8 cellular contexts compared by ENCODE assay signal in genomic region chr1:84506002-84506728, GRCh38. TPM values are rescaled to one million over a fixed set of nuclear protein-coding genes. Genes with fewer than 3 reads are reported as not detected.
A peak's percentile ranks its signal among the peaks of the same experiment; 100 is the strongest.
DNase-seq lines count a peak whose midpoint lies in the region; ATAC-seq, FAIRE-seq and TF ChIP-seq lines count a peak whose summit lies in the region.

Gene GNG5, minus strand, starts transcription at chr1:84506581. Its CDS starts 490 bp downstream, at chr1:84506091.
A gene with protein sequence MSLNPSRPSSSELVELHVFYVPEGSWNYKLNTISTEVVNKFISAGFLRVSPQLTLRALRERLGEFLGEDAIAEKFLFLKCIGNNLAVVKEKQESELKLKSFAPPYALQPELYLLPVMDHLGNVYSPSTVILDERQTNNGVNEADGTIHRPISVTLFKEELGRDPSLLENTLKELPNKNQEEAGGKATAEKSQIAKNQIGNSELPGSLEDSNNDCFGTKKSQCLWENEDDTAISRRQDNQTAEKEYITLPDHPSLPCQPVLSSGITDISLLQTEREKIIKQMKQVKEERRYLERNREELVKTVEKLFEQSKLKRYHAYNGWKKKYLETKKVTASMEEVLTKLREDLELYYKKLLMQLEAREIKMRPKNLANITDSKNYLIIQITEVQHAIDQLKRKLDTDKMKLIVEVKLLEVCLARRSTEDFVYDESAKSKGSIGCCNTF (plus strand): TSS chr1:84506386. CDS start chr1:84516360, 9,974 bp downstream.

- TF ChIP-seq CTCF in HepG2 (CRISPR knock-in tag; IDR thresholded peaks at IDR 0.05) = no peak

- peaks cover 62% of the 10 kb centered on the region for H3K36me3 Mint-ChIP-seq in dendritic cell treated with granulocyte-macrophage colony-stimulating factor and Interleukin-4, amounts not matched to agents 40 ng/mL and 50 ng/mL, for 4 days (ENCODE audit: low read depth)

- peaks cover 2 to 6% of the 10 kb centered on the region in 2 experiments; a peak in 3 of 5 replicates for H3K36me3 ChIP-seq in HepG2 (replicated peaks in 1 of 2; ENCODE audit: control insufficient read depth in 1 of 2, insufficient read depth in 2 of 2, low read length in 2 of 2)

- H3K4me2 ChIP-seq in HepG2 (ENCODE audit: low read depth, low read length) = peak within 1 kb of the TSS; percentile 96

- no peaks in the 10 kb centered on the region for H3K27me3 Mint-ChIP-seq in dendritic cell treated with granulocyte-macrophage colony-stimulating factor and Interleukin-4, amounts not matched to agents 40 ng/mL and 50 ng/mL, for 4 days

- DNase-seq in C1 segment of cervical spinal cord (lab: John Stamatoyannopoulos, UW) (peak; percentile 71 to 95 (median 90)), NCI-H526 treated with DMSO at 0.1 percent for 48 hours (lab: John Stamatoyannopoulos, UW) (peak; percentile 92), HepG2 (ENCODE audit: low spot score) (peak; percentile 90)
- DNase-seq in activated CD4-positive, alpha-beta T cell treated with anti-CD3 and anti-CD28 coated beads, Interleukin-2, amount 50 U/mL, for 1 hour = peak; percentile 97
- DNase-seq in stimulated activated CD4-positive, alpha-beta T cell treated with anti-CD3 and anti-CD28 coated beads, Interleukin-2, amount 100 ng/mL, for 48 hours = peak; percentile 95

- CTCF ChIA-PET in HepG2 (lab: Yijun Ruan, JAX; ENCODE audit: low intra/inter-chr PET ratio, low total read pairs) = no interaction called here

- H3K4me1 ChIP-seq in HepG2 (ENCODE audit: insufficient read depth, low read length) = peaks cover 53% of the 10 kb centered on the region

- peaks cover 37% of the 10 kb centered on the region for H3K4me1 Mint-ChIP-seq in dendritic cell treated with granulocyte-macrophage colony-stimulating factor and Interleukin-4, amounts not matched to agents 40 ng/mL and 50 ng/mL, for 4 days (ENCODE audit: low read depth)

- peak within 1 kb of the TSS; percentile 34 for H2AFZ ChIP-seq in HepG2 (ENCODE audit: low read length)

- H3K27ac ChIP-seq in HepG2 (ENCODE audit: extremely low read length, insufficient read depth, low read length) = peak within 1 kb of the TSS; percentile 99

- POLR2A ChIA-PET in HepG2 (lab: Yijun Ruan, JAX) = interaction anchor here (1.0 to 4.9 kb wide), 15 partner anchors 9 to 1065 kb away, joined by 3 to 90 read pairs (median 4); partner anchors contain the start of genes CTBS and RPF1

- intact Hi-C loops in dendritic cell treated with granulocyte-macrophage colony-stimulating factor and Interleukin-4, amounts not matched to agents 40 ng/mL and 50 ng/mL, for 4 days (cut with micrococcal nuclease) = loop anchor here (1.0 to 5.0 kb wide), 4 partner anchors 68 to 204 kb away; partner anchors contain the start of genes CTBS, SAMD13 and SSX2IP
- intact Hi-C loops in HepG2 (cut with micrococcal nuclease; ENCODE audit: unreplicated experiment) = loop anchor here (2.0 to 5.0 kb wide), 2 partner anchors 36 to 69 kb away; partner anchors contain the start of gene CTBS

- no peaks in the 10 kb centered on the region for H3K9me3 ChIP-seq in HepG2 (ENCODE audit: low read length)

- peak; percentile 33; the same call in 1 of the 2 replicates for TF ChIP-seq RAD21 in HepG2 (CRISPR knock-in tag; IDR thresholded peaks at IDR 0.05)

- H3K79me2 ChIP-seq in HepG2 (ENCODE audit: insufficient read depth, low read length) = peaks cover 48% of the 10 kb centered on the region

- peaks cover 21% of the 10 kb centered on the region for H3K9me3 Mint-ChIP-seq in dendritic cell treated with granulocyte-macrophage colony-stimulating factor and Interleukin-4, amounts not matched to agents 40 ng/mL and 50 ng/mL, for 4 days

- H3K27me3 ChIP-seq in HepG2 (ENCODE audit: control insufficient read depth in 1 of 2, insufficient read depth in 2 of 2, low read length in 2 of 2) = no peaks in the 10 kb centered on the region

- H3K4me3 Mint-ChIP-seq in dendritic cell treated with granulocyte-macrophage colony-stimulating factor and Interleukin-4, amounts not matched to agents 40 ng/mL and 50 ng/mL, for 4 days = peak within 1 kb of the TSS; percentile 91

- ATAC-seq in GM19351 (IDR thresholded peaks at IDR 0.05; ENCODE audit: unreplicated experiment) = peak; percentile 76
- peak; percentile 76 for ATAC-seq in HG03520 (IDR thresholded peaks at IDR 0.05; ENCODE audit: unreplicated experiment)
- peak; percentile 90 for ATAC-seq in HepG2

- peak within 1 kb of the TSS; percentile 99 for H3K9ac ChIP-seq in HepG2 (ENCODE audit: insufficient read depth, low read depth, low read length)

- peak within 1 kb of the TSS; percentile 98 for H3K27ac Mint-ChIP-seq in dendritic cell treated with granulocyte-macrophage colony-stimulating factor and Interleukin-4, amounts not matched to agents 40 ng/mL and 50 ng/mL, for 4 days

- in situ Hi-C loops in HepG2 (cut with HindIII; ENCODE audit: extremely low pct_ligation_motif_present, low pct_unique_long_range_greater_than_20kb) = loop anchor here (5.0 kb wide), 1 partner anchor 66 kb away; the partner anchor contains the start of gene CTBS

- no peak for FAIRE-seq in HepG2 (lab: Jason Lieb, UNC)

- no TSS peak for BruUV-seq in HepG2 (replicated peaks; lab: Mats Ljungman, UMichigan)

- peaks cover 37% of the 10 kb centered on the region for H4K20me1 ChIP-seq in HepG2 (ENCODE audit: insufficient read depth, low read length)

- TF ChIP-seq POLR2A in HepG2 (IDR thresholded peaks at IDR 0.05; ENCODE audit: insufficient read depth in 1 of 2, low read depth in 2 of 2, low read length in 2 of 2) = peak; percentile 65 to 90

- 0% methylated on average over 24 of the region's 60 CpGs for WGBS in HepG2 (ENCODE audit: low lambda C conversion rate)

- peak in 1 of 2 experiments; percentile 15; a peak in 1 of 4 replicates for TF ChIP-seq EP300 in HepG2 (IDR thresholded peaks at IDR 0.05; ENCODE audit: low read depth in 2 of 2, low read length in 2 of 2)
- TF ChIP-seq EP300 in HepG2 (CRISPR knock-in tag; IDR thresholded peaks at IDR 0.05; ENCODE audit: borderline replicate concordance) = no peak

- peak within 1 kb of the TSS; percentile 92 to 97 (median 97) for H3K4me3 ChIP-seq in HepG2 (replicated peaks in 1 of 3; ENCODE audit: insufficient read depth in 1 of 3, low read depth in 2 of 3, low read length in 3 of 3)

RNA-seq across cellular contexts. Expression of gene GNG5, which starts in this region (rescaled TPM):
- total RNA-seq in HepG2 (2016; rRNA removed; fragmentation: Illumina TruSeq; extraction: Trizol) = 137 and 176 TPM in 2 replicates
- 111 and 162 TPM in 2 replicates for total RNA-seq in HepG2 (2016; cell fraction: cytosol; rRNA removed; fragmentation: Illumina TruSeq; extraction: Trizol; ENCODE audit: low read depth)
- total RNA-seq in HepG2 (2016; cell fraction: insoluble cytoplasmic fraction; rRNA removed; fragmentation: Illumina TruSeq; extraction: Trizol) = 135 and 157 TPM in 2 replicates
- total RNA-seq in HepG2 (2016; cell fraction: membrane; rRNA removed; fragmentation: Illumina TruSeq; extraction: Trizol) = 165 and 190 TPM in 2 replicates
- total RNA-seq in HepG2 (2016; cell fraction: nucleus; rRNA removed; fragmentation: Illumina TruSeq; extraction: Trizol) = 98.7 and 103 TPM in 2 replicates
- polyA plus RNA-seq in HepG2 (2011; rRNA removed) = 84.5 and 103 TPM in 2 replicates
- 72.2 and 82.3 TPM in 2 replicates for polyA plus RNA-seq in HepG2 (2011; cell fraction: cytosol; rRNA removed)
- polyA plus RNA-seq in HepG2 (2011; cell fraction: nucleus; rRNA removed) = 31.6 and 37.4 TPM in 2 replicates
- 267 and 273 TPM in 2 replicates for polyA plus RNA-seq in HepG2 (2012)
- 391 and 599 TPM in 2 replicates for polyA plus RNA-seq in HepG2 (2016; cell fraction: cytosol; fragmentation: Illumina TruSeq; extraction: Trizol; ENCODE audit: low read depth)
- polyA plus RNA-seq in HepG2 (2016; cell fraction: insoluble cytoplasmic fraction; fragmentation: Illumina TruSeq; extraction: Trizol; ENCODE audit: low read depth) = 441 and 499 TPM in 2 replicates
- polyA plus RNA-seq in HepG2 (2016; cell fraction: membrane; fragmentation: Illumina TruSeq; extraction: Trizol; ENCODE audit: low read depth) = 465 and 566 TPM in 2 replicates
- polyA plus RNA-seq in HepG2 (2016; cell fraction: nucleus; fragmentation: Illumina TruSeq; extraction: Trizol; ENCODE audit: insufficient read depth, low read depth) = 331 and 334 TPM in 2 replicates
- 19.2 and 23.2 TPM in 2 replicates for polyA minus RNA-seq in HepG2 (2011; rRNA and poly(A)+ RNA removed; ENCODE audit: low replicate concordance)
- polyA minus RNA-seq in HepG2 (2011; cell fraction: cytosol; rRNA and poly(A)+ RNA removed) = 44.8 and 47.3 TPM in 2 replicates
- polyA minus RNA-seq in HepG2 (2011; cell fraction: nucleus; rRNA and poly(A)+ RNA removed) = 31.7 and 40.7 TPM in 2 replicates

RNA-seq across cellular contexts. Expression of the second gene that starts in this region (rescaled TPM):
- 1.1 and 1.4 TPM in 2 replicates for total RNA-seq in HepG2 (2016; rRNA removed; fragmentation: Illumina TruSeq; extraction: Trizol)
- 1.5 and 2.6 TPM in 2 replicates for total RNA-seq in HepG2 (2016; cell fraction: cytosol; rRNA removed; fragmentation: Illumina TruSeq; extraction: Trizol; ENCODE audit: low read depth)
- 1.5 and 1.7 TPM in 2 replicates for total RNA-seq in HepG2 (2016; cell fraction: insoluble cytoplasmic fraction; rRNA removed; fragmentation: Illumina TruSeq; extraction: Trizol)
- 1.4 and 1.8 TPM in 2 replicates for total RNA-seq in HepG2 (2016; cell fraction: membrane; rRNA removed; fragmentation: Illumina TruSeq; extraction: Trizol)
- total RNA-seq in HepG2 (2016; cell fraction: nucleus; rRNA removed; fragmentation: Illumina TruSeq; extraction: Trizol) = 4.6 and 6.0 TPM in 2 replicates
- 0.70 and 0.93 TPM in 2 replicates for polyA plus RNA-seq in HepG2 (2011; rRNA removed)
- polyA plus RNA-seq in HepG2 (2011; cell fraction: cytosol; rRNA removed) = 0.40 TPM in 2 replicates
- polyA plus RNA-seq in HepG2 (2011; cell fraction: nucleus; rRNA removed) = 0.56 and 1.9 TPM in 2 replicates
- 0.61 and 0.76 TPM in 2 replicates for polyA plus RNA-seq in HepG2 (2012)
- 0.62 and 0.69 TPM in 2 replicates for polyA plus RNA-seq in HepG2 (2016; cell fraction: cytosol; fragmentation: Illumina TruSeq; extraction: Trizol; ENCODE audit: low read depth)
- 1.3 TPM in 2 replicates for polyA plus RNA-seq in HepG2 (2016; cell fraction: insoluble cytoplasmic fraction; fragmentation: Illumina TruSeq; extraction: Trizol; ENCODE audit: low read depth)
- polyA plus RNA-seq in HepG2 (2016; cell fraction: membrane; fragmentation: Illumina TruSeq; extraction: Trizol; ENCODE audit: low read depth) = 0.56 and 0.57 TPM in 2 replicates
- 3.9 and 5.5 TPM in 2 replicates for polyA plus RNA-seq in HepG2 (2016; cell fraction: nucleus; fragmentation: Illumina TruSeq; extraction: Trizol; ENCODE audit: insufficient read depth, low read depth)
- 0.52 TPM in 1 of 2 replicates, not detected in the other for polyA minus RNA-seq in HepG2 (2011; rRNA and poly(A)+ RNA removed; ENCODE audit: low replicate concordance)
- polyA minus RNA-seq in HepG2 (2011; cell fraction: cytosol; rRNA and poly(A)+ RNA removed) = not detected in 2 replicates
- polyA minus RNA-seq in HepG2 (2011; cell fraction: nucleus; rRNA and poly(A)+ RNA removed) = 6.2 and 8.1 TPM in 2 replicates

Comparison
In these comparisons a context has a peak if more than half of its experiments do, and no peak if none do; other contexts are left out.
1. Peak in every context shown above with its lines: DNase-seq, ATAC-seq, H3K4me3 ChIP-seq and H3K27ac ChIP-seq.